ENCODE assay signal across 8 cellular contexts in genomic region chr7:94223375-94224084, GRCh38.
DNase-seq lines count a peak whose midpoint lies in the region; ATAC-seq and TF ChIP-seq lines count a peak whose summit lies in the region.

No MANE protein-coding gene starts in this region.

- DNase-seq in D341Med (ENCODE audit: low spot score) (peak; percentile 43), RWPE1 (ENCODE audit: low spot score) (peak; percentile 27), iPS DF 6.9 (ENCODE audit: low read depth, low spot score) (peak; percentile 79)
- DNase-seq in central memory CD4-positive, alpha-beta T cell, result no peak
- no peak for DNase-seq in stimulated activated naive CD4-positive, alpha-beta T cell treated with Interleukin-2 at 50 U/mL for 16 hours (lab: John Stamatoyannopoulos, UW)

- no peak overlapping the region for H3K4me3 ChIP-seq in iPS DF 6.9 (ENCODE audit: low read length)

- no peaks in the 10 kb centered on the region for H3K9me3 ChIP-seq in iPS DF 6.9 (ENCODE audit: control insufficient read depth, insufficient read depth, low read length)

- no peaks in the 10 kb centered on the region; the same call in 1 of the 2 replicates for H3K4me1 ChIP-seq in iPS DF 6.9 (ENCODE audit: control insufficient read depth, insufficient read depth, low read length)

- no peak overlapping the region for H3K27ac ChIP-seq in RWPE1
- H3K27ac ChIP-seq in iPS DF 6.9 (ENCODE audit: low read length), result no peak overlapping the region

- WGBS in iPS DF 6.9 (ENCODE audit: insufficient coverage, insufficient read length), result no CpG with 5 or more reads among the region's 6 CpGs

- CTCF ChIA-PET in RWPE1 (lab: Yijun Ruan, JAX), result interaction anchor here (1.1 kb wide), 1 partner anchor 321 kb away, joined by 3 read pairs; no protein-coding TSS in a partner anchor

- H3K27me3 ChIP-seq in iPS DF 6.9 (ENCODE audit: control insufficient read depth, insufficient read depth, low read length), result no peaks in the 10 kb centered on the region

- no peaks in the 10 kb centered on the region for H3K36me3 ChIP-seq in iPS DF 6.9 (ENCODE audit: control insufficient read depth, insufficient read depth, low read length)

- no peak for TF ChIP-seq CTCF in RWPE1 (conservative IDR thresholded peaks at IDR 0.05; ENCODE audit: low read depth)

- ATAC-seq in HG03039 (IDR thresholded peaks at IDR 0.05; ENCODE audit: unreplicated experiment) (peak; percentile 51), HG03025 (IDR thresholded peaks at IDR 0.05; ENCODE audit: low FRiP score, unreplicated experiment) (no peak), esophagus mucosa (no peak)

- POLR2A ChIA-PET in RWPE1 (lab: Yijun Ruan, JAX; ENCODE audit: low non-redundant PET), result no interaction called here

Comparison
In these comparisons a context has a peak if more than half of its experiments do, and no peak if none do; other contexts are left out.
1. DNase-seq: peak in D341Med (single experiment), RWPE1 (single experiment) and iPS DF 6.9 (single experiment); none in central memory CD4-positive, alpha-beta T cell (single experiment) and stimulated activated naive CD4-positive, alpha-beta T cell treated with Interleukin-2 at 50 U/mL for 16 hours (single experiment).